In the genomic region with DNA sequence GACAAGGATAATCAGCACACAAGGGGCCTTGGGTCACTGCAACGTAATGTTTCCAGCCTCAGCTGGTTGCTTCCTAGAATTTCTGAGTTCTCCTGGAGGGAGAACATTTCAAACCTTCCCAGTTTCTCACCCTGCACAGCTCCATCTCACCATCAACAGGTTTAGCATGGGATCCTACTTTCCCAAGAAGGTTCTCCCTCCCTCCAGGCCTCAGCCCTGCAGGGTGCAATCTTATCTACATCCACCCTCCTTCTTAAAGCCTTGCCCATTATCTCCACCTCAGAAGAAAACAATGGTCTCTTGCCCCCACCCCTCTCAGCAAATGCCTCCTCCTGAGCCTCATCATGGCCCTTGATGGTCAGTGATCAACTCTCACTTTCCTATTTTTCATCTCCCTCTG, we compare ENCODE assay signal across 20 cellular contexts. TPM values are rescaled to one million over a fixed set of nuclear protein-coding genes. Genes with fewer than 3 reads are reported as not detected.
DNase-seq lines count a peak whose midpoint lies in the region; FAIRE-seq and TF ChIP-seq lines count a peak whose summit lies in the region.
"Had no signal": no experiment of that assay in that cellular context is flagged by ENCODE, and none has a peak within 500 bp of the region (broad histone marks: within the 10 kb centered on the region; RNA-seq: fewer than 3 reads in every experiment).

No MANE protein-coding gene starts in this region.

- no peak for TF ChIP-seq POLR2A in GM12892 (IDR thresholded peaks at IDR 0.05; ENCODE audit: low read depth, low read length)

- DNase-seq in ELF-1 (ENCODE audit: low read depth, low spot score) (peak; percentile 60), endothelial cell (ENCODE audit: low spot score) (no peak), nephron progenitor cell (no peak), SHP77 (lab: John Stamatoyannopoulos, UW) (no peak), GM12892 (ENCODE audit: insufficient read length) (no peak), NOMO-1 (lab: John Stamatoyannopoulos, UW; ENCODE audit: unreplicated experiment in 2 of 2) (no peak)
- DNase-seq: CD4-positive, CD25-positive, alpha-beta regulatory T cell; CD8-positive, alpha-beta T cell; DMS 273 treated with DMSO at 0.1 percent for 48 hours; DMS79; EL; GF-D8; GM23248; H7; HCEC 1CT had no signal

- no peak for FAIRE-seq in GM12892 (lab: Jason Lieb, UNC)
- FAIRE-seq: GM19239, H1 had no signal

- H3K9me3 Mint-ChIP-seq in endothelial cell (ENCODE audit: unreplicated experiment): no peaks in the 10 kb centered on the region
- peaks cover under 1% of the 10 kb centered on the region for H3K9me3 Mint-ChIP-seq in nephron progenitor cell
- H3K9me3 Mint-ChIP-seq: CD8-positive, alpha-beta T cell had no signal

- H3K27ac Mint-ChIP-seq in endothelial cell (ENCODE audit: unreplicated experiment) (peak overlapping the region; percentile 27), nephron progenitor cell (peak overlapping the region; percentile 5)
- H3K27ac Mint-ChIP-seq: CD4-positive, CD25-positive, alpha-beta regulatory T cell; CD8-positive, alpha-beta T cell had no signal

- no peak overlapping the region for H3K4me3 ChIP-seq in HUES48 (ENCODE audit: low read depth, low read length)
- H3K4me3 ChIP-seq: GM23248 had no signal

- H3K27ac ChIP-seq in HUES48 (ENCODE audit: low read depth, low read length): peak overlapping the region; percentile 27
- H3K27ac ChIP-seq: C4-2B, GM23248 had no signal

- H3K4me3 Mint-ChIP-seq in endothelial cell (ENCODE audit: unreplicated experiment) (no peak overlapping the region), nephron progenitor cell (no peak overlapping the region)
- H3K4me3 Mint-ChIP-seq: CD4-positive, CD25-positive, alpha-beta regulatory T cell; CD8-positive, alpha-beta T cell had no signal

- H3K9ac ChIP-seq in HUES48 (ENCODE audit: low read depth, low read length): no peak overlapping the region
- H3K9ac ChIP-seq: GM23248 had no signal

- no peaks in the 10 kb centered on the region for H3K27me3 Mint-ChIP-seq in endothelial cell (ENCODE audit: unreplicated experiment)
- no peaks in the 10 kb centered on the region for H3K27me3 Mint-ChIP-seq in nephron progenitor cell (ENCODE audit: low read depth, poor library complexity)

- peaks cover 4% of the 10 kb centered on the region; the same call in 1 of the 2 replicates for H3K27me3 ChIP-seq in HUES48 (ENCODE audit: control insufficient read depth, insufficient read depth, low read length)

- H3K9me3 ChIP-seq in HUES48 (ENCODE audit: control insufficient read depth, insufficient read depth, low read length): no peaks in the 10 kb centered on the region

- H3K36me3 ChIP-seq in HUES48 (ENCODE audit: control insufficient read depth, insufficient read depth, low read length): no peaks in the 10 kb centered on the region

- H3K36me3 Mint-ChIP-seq in endothelial cell (ENCODE audit: low read depth, unreplicated experiment) (peaks cover 3% of the 10 kb centered on the region), nephron progenitor cell (ENCODE audit: low read depth) (peaks cover 57% of the 10 kb centered on the region)
- H3K36me3 Mint-ChIP-seq: CD4-positive, CD25-positive, alpha-beta regulatory T cell; CD8-positive, alpha-beta T cell had no signal

- TF ChIP-seq CTCF in endothelial cell (IDR thresholded peaks at IDR 0.05; ENCODE audit: unreplicated experiment): no peak
- no peak for TF ChIP-seq CTCF in nephron progenitor cell (IDR thresholded peaks at IDR 0.05)

- no peaks in the 10 kb centered on the region; the same call in 1 of the 2 replicates for H3K4me1 ChIP-seq in HUES48 (ENCODE audit: control insufficient read depth, insufficient read depth, low read length)

- peaks cover 8% of the 10 kb centered on the region for H3K4me1 Mint-ChIP-seq in endothelial cell (ENCODE audit: unreplicated experiment)
- H3K4me1 Mint-ChIP-seq in nephron progenitor cell: peaks cover 38% of the 10 kb centered on the region
- H3K4me1 Mint-ChIP-seq: CD4-positive, CD25-positive, alpha-beta regulatory T cell had no signal

RNA-seq across cellular contexts. Expression of a gene that starts 23.6 kb away (rescaled TPM):
- total RNA-seq in endothelial cell (ENCODE audit: unreplicated experiment): 65.5 TPM
- 13.6 TPM for polyA plus RNA-seq in GM12892 (2012; ENCODE audit: missing spikeins)
- total RNA-seq: G401 had no signal
